9 cellular contexts compared by ENCODE assay signal in the genomic region with DNA sequence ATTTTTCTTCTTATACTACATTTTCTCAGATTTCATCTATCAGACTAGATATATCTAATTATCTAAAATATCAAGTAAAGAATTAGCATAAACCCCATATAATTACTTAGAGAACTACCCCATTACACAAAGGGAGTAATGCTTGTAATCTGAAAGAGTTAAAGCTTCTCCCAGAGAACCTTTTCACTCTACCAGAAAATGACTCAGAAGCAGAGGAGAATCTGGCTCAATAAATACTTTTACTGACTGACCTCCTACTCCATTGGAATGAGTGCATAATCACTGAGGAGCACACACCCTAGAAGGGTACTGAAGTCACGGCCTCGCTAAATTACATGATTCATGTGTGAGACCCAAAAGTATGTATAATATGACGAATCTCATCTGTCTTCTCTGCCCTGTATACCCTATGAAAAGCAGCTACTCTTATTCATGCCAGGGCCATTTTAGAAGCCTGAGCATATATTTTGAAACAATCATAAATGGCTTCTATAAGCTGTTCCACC. TPM values are rescaled to one million over a fixed set of nuclear protein-coding genes. Genes with fewer than 3 reads are reported as not detected.
A peak's percentile ranks its signal among the peaks of the same experiment; 100 is the strongest.
DNase-seq lines count a peak whose midpoint lies in the region; ATAC-seq and TF ChIP-seq lines count a peak whose summit lies in the region.
"Had no signal": no experiment of that assay in that cellular context is flagged by ENCODE, and none has a peak within 500 bp of the region (broad histone marks: within the 10 kb centered on the region; RNA-seq: fewer than 3 reads in every experiment).

No MANE protein-coding gene starts in this region.

- DNase-seq in AG20443 (ENCODE audit: low spot score) (peak; percentile 86), PC-3 (peak; percentile 86), osteoblast (ENCODE audit: insufficient read length, low spot score, missing footprints) (peak; percentile 86), NCI-H187 (lab: John Stamatoyannopoulos, UW) (no peak)
- DNase-seq in activated naive CD4-positive, alpha-beta T cell treated with anti-CD3 and anti-CD28 coated beads, Interleukin-2, amount 50 U/mL, for 72 hours (ENCODE audit: low spot score in 2 of 2): no peak
- DNase-seq in activated CD8-positive, alpha-beta memory T cell treated with anti-CD3 and anti-CD28 coated beads, Interleukin-2, amount 50 U/mL, for 4 hours: no peak

- H3K4me1 ChIP-seq in PC-3 (ENCODE audit: insufficient read depth, low read length) (peaks cover 19% of the 10 kb centered on the region), osteoblast (ENCODE audit: insufficient read depth, low read length) (peaks cover 30% of the 10 kb centered on the region)

- H3K79me2 ChIP-seq in PC-3 (ENCODE audit: low read length): peaks cover 70% of the 10 kb centered on the region
- peaks cover 88% of the 10 kb centered on the region for H3K79me2 ChIP-seq in osteoblast (ENCODE audit: insufficient read depth, low read length)

- H3K27ac Mint-ChIP-seq in activated naive CD4-positive, alpha-beta T cell treated with anti-CD3 and anti-CD28 coated beads, Interleukin-2, amount 50 U/mL, for 72 hours: no peak overlapping the region

- H3K36me3 ChIP-seq in PC-3 (ENCODE audit: low read depth, low read length) (no peaks in the 10 kb centered on the region), osteoblast (ENCODE audit: insufficient read depth, low read length) (peaks cover 5% of the 10 kb centered on the region)

- no peaks in the 10 kb centered on the region for H3K9me3 ChIP-seq in PC-3 (ENCODE audit: low read length)
- no peaks in the 10 kb centered on the region for H3K9me3 ChIP-seq in osteoblast (ENCODE audit: low read depth, low read length)

- BruUV-seq in PC-3 (replicated peaks; lab: Mats Ljungman, UMichigan): no TSS peak

- ATAC-seq in PC-3 (peak; percentile 96), esophagus mucosa (peak; percentile 83), HG02798 (IDR thresholded peaks at IDR 0.05; ENCODE audit: poor library complexity, unreplicated experiment) (no peak)
- no peak for ATAC-seq in activated naive CD4-positive, alpha-beta T cell treated with anti-CD3 and anti-CD28 coated beads, Interleukin-2, amount 50 U/mL, for 72 hours

- peak overlapping the region; percentile 42 for H3K9ac ChIP-seq in PC-3 (ENCODE audit: low read length)

- no peaks in the 10 kb centered on the region for H3K27me3 ChIP-seq in PC-3 (ENCODE audit: low read length)
- H3K27me3 ChIP-seq in osteoblast (ENCODE audit: insufficient read depth, low read length): no peaks in the 10 kb centered on the region

- H3K36me3 Mint-ChIP-seq in activated naive CD4-positive, alpha-beta T cell treated with anti-CD3 and anti-CD28 coated beads, Interleukin-2, amount 50 U/mL, for 72 hours: no peaks in the 10 kb centered on the region

- H3K27ac ChIP-seq in PC-3 (ENCODE audit: low read length) (peak overlapping the region; percentile 79), osteoblast (ENCODE audit: low read depth, low read length) (peak overlapping the region; percentile 93)
- H3K27ac ChIP-seq: VCaP had no signal

- no peak for TF ChIP-seq CTCF in PC-3 (conservative IDR thresholded peaks at IDR 0.05; ENCODE audit: low read depth, low read length)
- no peak for TF ChIP-seq CTCF in osteoblast (IDR thresholded peaks at IDR 0.05; ENCODE audit: extremely low read depth, low read depth, low read length)

- CTCF ChIA-PET in PC-3 (lab: Charles Lee): interaction anchor here (1.0 kb wide), 1 partner anchor 33 kb away, joined by 3 read pairs; the partner anchor contains the start of gene DNMBP

- H2AFZ ChIP-seq in PC-3 (ENCODE audit: low read length) (no peak overlapping the region), osteoblast (ENCODE audit: low read length) (peak overlapping the region; percentile 52)

- intact Hi-C loops in PC-3 (cut with micrococcal nuclease): loop anchor here (2.0 kb wide), 2 partner anchors 32 to 70 kb away; partner anchors contain the start of gene DNMBP

- H3K9me3 Mint-ChIP-seq in activated naive CD4-positive, alpha-beta T cell treated with anti-CD3 and anti-CD28 coated beads, Interleukin-2, amount 50 U/mL, for 72 hours: no peaks in the 10 kb centered on the region

- H3F3A ChIP-seq in PC-3 (ENCODE audit: low read length, unreplicated experiment): peaks cover 5% of the 10 kb centered on the region

- POLR2A ChIA-PET in PC-3 (lab: Charles Lee; ENCODE audit: unreplicated experiment): no interaction called here

- H3K9me2 ChIP-seq in PC-3 (replicated peaks; ENCODE audit: low read length): no peaks in the 10 kb centered on the region

- H3K4me2 ChIP-seq in PC-3 (ENCODE audit: low read length): peak overlapping the region; percentile 49
- H3K4me2 ChIP-seq in osteoblast (ENCODE audit: insufficient read depth, low read length): peak overlapping the region; percentile 71

- H3K4me3 ChIP-seq in PC-3 (ENCODE audit: low read length): no peak overlapping the region
- H3K4me3 ChIP-seq in osteoblast (ENCODE audit: insufficient read depth, low read length): no peak overlapping the region

- no peaks in the 10 kb centered on the region for H4K20me1 ChIP-seq in PC-3 (ENCODE audit: low read length)
- H4K20me1 ChIP-seq in osteoblast (ENCODE audit: insufficient read depth, low read length): no peaks in the 10 kb centered on the region

RNA-seq across cellular contexts. Expression of gene DNMBP, which starts 32.8 kb away (rescaled TPM):
- 6.2 and 8.1 TPM in 2 replicates for total RNA-seq in PC-3 (2014; rRNA removed)
- 12.4 TPM for total RNA-seq in esophagus mucosa
- total RNA-seq in osteoblast: 13.0 and 15.9 TPM in 2 replicates
- 1 to 10 TPM; 3.2 to 3.4 TPM for total RNA-seq in activated naive CD4-positive, alpha-beta T cell treated with anti-CD3 and anti-CD28 coated beads, Interleukin-2, amount 50 U/mL, for 72 hours

Comparison
In these comparisons a context has a peak if more than half of its experiments do, and no peak if none do; other contexts are left out.
1. DNase-seq: peak in AG20443 (single experiment), PC-3 (single experiment) and osteoblast (single experiment); none in activated naive CD4-positive, alpha-beta T cell treated with anti-CD3 and anti-CD28 coated beads, Interleukin-2, amount 50 U/mL, for 72 hours (0 of 2), NCI-H187 (0 of 2) and activated CD8-positive, alpha-beta memory T cell treated with anti-CD3 and anti-CD28 coated beads, Interleukin-2, amount 50 U/mL, for 4 hours (single experiment).
2. ATAC-seq: peak in PC-3 (single experiment) and esophagus mucosa (single experiment); none in activated naive CD4-positive, alpha-beta T cell treated with anti-CD3 and anti-CD28 coated beads, Interleukin-2, amount 50 U/mL, for 72 hours (0 of 2) and HG02798 (single experiment).